ENCODE assay signal across 8 cellular contexts in the genomic region with DNA sequence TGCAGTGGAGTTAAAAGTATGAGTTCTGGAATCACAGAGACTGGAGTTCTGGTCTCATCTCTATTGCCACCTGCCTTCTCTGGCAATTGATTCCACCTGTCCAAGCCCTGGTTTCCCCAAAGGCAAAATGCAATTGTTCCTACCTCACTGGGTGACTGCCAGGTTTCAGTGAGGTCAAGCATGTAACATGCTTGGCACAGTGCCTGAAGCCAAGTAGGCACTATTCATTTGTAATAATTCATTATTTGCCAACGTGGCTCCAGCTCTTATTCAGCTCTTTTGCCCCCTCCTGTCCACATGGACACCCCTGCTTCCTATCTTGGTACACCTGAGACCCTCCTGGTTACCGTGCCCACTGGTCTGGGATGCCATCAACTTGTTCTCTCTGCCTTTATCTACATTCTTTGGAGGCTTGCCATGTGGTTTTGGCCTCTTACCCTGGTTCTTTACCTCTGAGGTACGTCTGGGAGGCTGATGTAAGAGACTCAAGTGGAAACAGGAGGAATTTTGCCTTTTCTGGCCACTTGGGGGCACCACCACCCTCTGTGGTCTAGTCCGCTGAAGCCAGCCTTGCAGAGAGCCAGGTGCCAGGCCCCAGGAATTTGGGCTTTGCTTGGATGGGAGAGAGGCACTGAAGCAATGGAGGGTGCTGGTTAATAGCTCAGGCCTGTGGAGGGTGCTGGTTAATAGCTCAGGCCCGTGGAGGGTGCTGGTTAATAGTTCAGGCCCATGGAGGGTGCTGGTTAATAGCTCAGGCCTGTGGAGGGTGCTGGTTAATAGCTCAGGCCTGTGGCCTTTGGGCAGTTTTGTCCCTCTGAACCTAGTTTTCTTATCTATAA.
DNase-seq lines count a peak whose midpoint lies in the region; ATAC-seq and TF ChIP-seq lines count a peak whose summit lies in the region.

No MANE protein-coding gene starts in this region.

- H3K9ac ChIP-seq in HUES48 (ENCODE audit: low read depth, low read length), result peak overlapping the region; percentile 23; the same call in 1 of the 2 replicates
- peak overlapping the region; percentile 37 for H3K9ac ChIP-seq in mucosa of stomach (ENCODE audit: low read length)

- H3K27me3 ChIP-seq in HUES48 (ENCODE audit: control insufficient read depth, insufficient read depth, low read length) (peaks cover 47% of the 10 kb centered on the region), mucosa of stomach (ENCODE audit: control insufficient read depth, insufficient read depth, low read length) (peaks cover 24% of the 10 kb centered on the region)

- H3K9me3 ChIP-seq in HUES48 (ENCODE audit: control insufficient read depth, insufficient read depth, low read length) (no peaks in the 10 kb centered on the region), mucosa of stomach (ENCODE audit: control insufficient read depth, low read length) (no peaks in the 10 kb centered on the region)

- H3K4me3 ChIP-seq in HUES48 (ENCODE audit: low read depth, low read length) (no peak overlapping the region), mucosa of stomach (ENCODE audit: low read length) (no peak overlapping the region)

- no peaks in the 10 kb centered on the region for H3K36me3 ChIP-seq in HUES48 (ENCODE audit: control insufficient read depth, insufficient read depth, low read length)
- H3K36me3 ChIP-seq in mucosa of stomach (ENCODE audit: control insufficient read depth, insufficient read depth, low read length), result no peaks in the 10 kb centered on the region

- no peak for TF ChIP-seq POLR2A in erythroblast (IDR thresholded peaks at IDR 0.05; ENCODE audit: low read length)

- ATAC-seq in GM19397 (IDR thresholded peaks at IDR 0.05; ENCODE audit: unreplicated experiment), result no peak

- H3K27ac ChIP-seq in HUES48 (ENCODE audit: low read depth, low read length), result no peak overlapping the region

- H3K4me1 ChIP-seq in HUES48 (ENCODE audit: control insufficient read depth, insufficient read depth, low read length) (peaks cover 15% of the 10 kb centered on the region), mucosa of stomach (ENCODE audit: control insufficient read depth, insufficient read depth, low read length) (peaks cover 22% of the 10 kb centered on the region)

- DNase-seq in COLO668 (lab: John Stamatoyannopoulos, UW; ENCODE audit: unreplicated experiment), result peak; percentile 90
- DNase-seq in NOMO-1 (lab: John Stamatoyannopoulos, UW; ENCODE audit: unreplicated experiment in 2 of 2), result peak; percentile 35 to 59
- peak; percentile 42 for DNase-seq in activated T-cell treated with anti-CD3 and anti-CD28 coated beads for 1 hour (ENCODE audit: low read depth)
- peak; percentile 54 to 74 for DNase-seq in erythroblast (lab: John Stamatoyannopoulos, UW)
- DNase-seq in stimulated activated naive CD4-positive, alpha-beta T cell treated with Interleukin-2 at 50 U/mL for 16 hours (lab: John Stamatoyannopoulos, UW), result peak; percentile 37

Comparison
In these comparisons a context has a peak if more than half of its experiments do, and no peak if none do; other contexts are left out.
1. DNase-seq: peak in every context shown above with its lines; median percentile 90 in COLO668; 64 in erythroblast; 47 in NOMO-1; 42 in activated T-cell treated with anti-CD3 and anti-CD28 coated beads for 1 hour; 37 in stimulated activated naive CD4-positive, alpha-beta T cell treated with Interleukin-2 at 50 U/mL for 16 hours.